9 cellular contexts compared by ENCODE assay signal in genomic region chr13:102399791-102400618, GRCh38. TPM values are rescaled to one million over a fixed set of nuclear protein-coding genes. Genes with fewer than 3 reads are reported as not detected.
DNase-seq lines count a peak whose midpoint lies in the region; ATAC-seq, FAIRE-seq and TF ChIP-seq lines count a peak whose summit lies in the region.
"Had no signal": no experiment of that assay in that cellular context is flagged by ENCODE, and none has a peak within 500 bp of the region (broad histone marks: within the 10 kb centered on the region; RNA-seq: fewer than 3 reads in every experiment).

No MANE protein-coding gene starts in this region.

- H3K9me3 ChIP-seq in A549: no peaks in the 10 kb centered on the region
- no peaks in the 10 kb centered on the region for H3K9me3 ChIP-seq in right atrium auricular region

- H3K4me2 ChIP-seq in A549: peak overlapping the region; percentile 89

- no peak for FAIRE-seq in A549 (lab: Jason Lieb, UNC)
- FAIRE-seq: GM18507 had no signal

- ATAC-seq in A549: peak; percentile 68 to 77
- peak; percentile 44 for ATAC-seq in GM18868 (IDR thresholded peaks at IDR 0.05; ENCODE audit: unreplicated experiment)
- ATAC-seq in activated naive CD8-positive, alpha-beta T cell treated with anti-CD3 and anti-CD28 coated beads, Interleukin-2, amount 50 U/mL, for 24 hours: peak; percentile 48

- peak overlapping the region; percentile 55 for H3K4me3 Mint-ChIP-seq in activated naive CD8-positive, alpha-beta T cell treated with anti-CD3 and anti-CD28 coated beads, Interleukin-2, amount 50 U/mL, for 24 hours

- H3K9ac ChIP-seq in rectal smooth muscle tissue (ENCODE audit: low read length): no peak overlapping the region

- peak; percentile 11; the same call in 2 of the 3 replicates for TF ChIP-seq CTCF in A549 (IDR thresholded peaks at IDR 0.05)
- peak in 1 of 2 donors; percentile 28 for TF ChIP-seq CTCF in right atrium auricular region (IDR thresholded peaks at IDR 0.05)

- H3K36me3 ChIP-seq in right atrium auricular region (no peaks in the 10 kb centered on the region), rectal smooth muscle tissue (ENCODE audit: control insufficient read depth, insufficient read depth, low read length) (no peaks in the 10 kb centered on the region)

- peaks cover 58% of the 10 kb centered on the region for H3K27me3 Mint-ChIP-seq in activated naive CD8-positive, alpha-beta T cell treated with anti-CD3 and anti-CD28 coated beads, Interleukin-2, amount 50 U/mL, for 24 hours

- H3K4me3 ChIP-seq in A549 (peak overlapping the region; percentile 49), right atrium auricular region (peak overlapping the region; percentile 58 to 74), rectal smooth muscle tissue (ENCODE audit: low read length) (peak overlapping the region; percentile 69)

- CTCF ChIA-PET in A549 (lab: Yijun Ruan, JAX): interaction anchor here (1.2 to 1.3 kb wide), 2 partner anchors 59 to 156 kb away, joined by 3 to 4 read pairs; no protein-coding TSS in a partner anchor

- no peak for TF ChIP-seq RAD21 in A549 (conservative IDR thresholded peaks at IDR 0.05 in 1 of 2, IDR thresholded peaks at IDR 0.05 in 1 of 2)

- WGBS in A549 (ENCODE audit: missing lambda C conversion rate): 17% methylated on average over 4 of the region's 56 CpGs

- POLR2A ChIA-PET in A549 (lab: Yijun Ruan, JAX): interaction anchor here (0.5 kb wide), 1 partner anchor 928 kb away, joined by 3 read pairs; no protein-coding TSS in a partner anchor

- H3K27ac Mint-ChIP-seq in activated naive CD8-positive, alpha-beta T cell treated with anti-CD3 and anti-CD28 coated beads, Interleukin-2, amount 50 U/mL, for 24 hours: no peak overlapping the region

- H3K4me1 Mint-ChIP-seq in activated naive CD8-positive, alpha-beta T cell treated with anti-CD3 and anti-CD28 coated beads, Interleukin-2, amount 50 U/mL, for 24 hours: peaks cover 28% of the 10 kb centered on the region

- TF ChIP-seq POLR2A in A549 (IDR thresholded peaks at IDR 0.05; ENCODE audit: low read length): no peak

- H3K9me3 Mint-ChIP-seq in activated naive CD8-positive, alpha-beta T cell treated with anti-CD3 and anti-CD28 coated beads, Interleukin-2, amount 50 U/mL, for 24 hours: no peaks in the 10 kb centered on the region

- H3K27me3 ChIP-seq in right atrium auricular region (no peaks in the 10 kb centered on the region), rectal smooth muscle tissue (ENCODE audit: control insufficient read depth, insufficient read depth, low read length) (no peaks in the 10 kb centered on the region)

- peaks cover 9% of the 10 kb centered on the region; the same call in 2 of the 3 replicates for H3K4me1 ChIP-seq in A549
- peaks cover 0 to 27% of the 10 kb centered on the region in 2 donors for H3K4me1 ChIP-seq in right atrium auricular region
- no peaks in the 10 kb centered on the region for H3K4me1 ChIP-seq in rectal smooth muscle tissue (ENCODE audit: control insufficient read depth, insufficient read depth, low read length)

- DNase-seq in A549 (ENCODE audit: low read depth in 1 of 2, low spot score in 1 of 2) (peak in 1 of 2 experiments; percentile 28), NCI-H1092 treated with DMSO at 0.1 percent for 48 hours (lab: John Stamatoyannopoulos, UW) (peak; percentile 61), right atrium auricular region (ENCODE audit: low spot score) (no peak), GM19240 (ENCODE audit: insufficient read length, low spot score) (no peak), NCI-H2029 (lab: John Stamatoyannopoulos, UW) (no peak)
- DNase-seq in activated naive CD8-positive, alpha-beta T cell treated with anti-CD3 and anti-CD28 coated beads, Interleukin-2, amount 50 U/mL, for 24 hours: peak; percentile 14

- peaks cover 2% of the 10 kb centered on the region for H3K36me3 Mint-ChIP-seq in activated naive CD8-positive, alpha-beta T cell treated with anti-CD3 and anti-CD28 coated beads, Interleukin-2, amount 50 U/mL, for 24 hours (ENCODE audit: low read depth)

- H3K27ac ChIP-seq in A549 (peak overlapping the region in 1 of 2 experiments; percentile 53; a peak in 2 of 6 replicates), right atrium auricular region (peak overlapping the region; percentile 75 to 77), rectal smooth muscle tissue (ENCODE audit: low read depth, low read length) (peak overlapping the region; percentile 18)

- no peak for TF ChIP-seq EP300 in A549 (IDR thresholded peaks at IDR 0.05)

TF ChIP-seq in A549, 52 proteins besides CTCF, POLR2A, EP300 and RAD21:
- TF ChIP-seq ZFP36 (IDR thresholded peaks at IDR 0.05; ENCODE audit: borderline replicate concordance, partially characterized antibody): peak; percentile 92
- no peak for TF ChIP-seq POLR2AphosphoS2 (conservative IDR thresholded peaks at IDR 0.05; ENCODE audit: low read length)
TF ChIP-seq in A549: peak in this region for 1.

RNA-seq across cellular contexts. Expression of gene FGF14, which starts 1.8 kb away (rescaled TPM):
- not detected in 2 replicates for polyA plus RNA-seq in A549 (2011; rRNA removed)
- polyA plus RNA-seq in A549 (2012; cell fraction: cytosol; rRNA removed): not detected in 2 replicates
- not detected in 2 replicates for polyA plus RNA-seq in A549 (2012; cell fraction: nucleus; rRNA removed)
- not detected in 3 replicates for polyA plus RNA-seq in A549 (2017; fragmentation: RNase III; extraction: RNeasy Plus Mini Kit Qiagen cat#74134 plus additional on column Dnase treatment)
- under 0.01 TPM in 1 of 2 replicates, not detected in the other for polyA minus RNA-seq in A549 (2011; rRNA and poly(A)+ RNA removed)
- total RNA-seq in right atrium auricular region: 1 to 10 TPM; 1.3 to 1.7 TPM

Comparison
In these comparisons a context has a peak if more than half of its experiments do, and no peak if none do; other contexts are left out.
1. DNase-seq: peak in NCI-H1092 treated with DMSO at 0.1 percent for 48 hours (single experiment) and activated naive CD8-positive, alpha-beta T cell treated with anti-CD3 and anti-CD28 coated beads, Interleukin-2, amount 50 U/mL, for 24 hours (single experiment); none in right atrium auricular region (single experiment), GM19240 (single experiment) and NCI-H2029 (single experiment).
2. Peak in every context shown above with its lines, with median percentiles within 50 percentile points of each other: ATAC-seq and H3K4me3 ChIP-seq.